8 cellular contexts compared by ENCODE assay signal in genomic region chr10:47699854-47700253, GRCh38.
DNase-seq lines count a peak whose midpoint lies in the region; ATAC-seq, FAIRE-seq and TF ChIP-seq lines count a peak whose summit lies in the region.
"Not testable (repeated sequence)": the region's sequence is repeated elsewhere in the genome, so short reads cannot be mapped to it uniquely, and the experiment has no call there.

No MANE protein-coding gene starts in this region.

- not testable (repeated sequence) for H3K4ac ChIP-seq in IMR-90 (ENCODE audit: low read depth, low read length); mesenchymal stem cell (ENCODE audit: low read depth in 1 of 2, low read length in 2 of 2)

- H4K8ac ChIP-seq in IMR-90 (ENCODE audit: low read depth in 2 of 2, low read length in 2 of 2); mesenchymal stem cell (ENCODE audit: low read length): not testable (repeated sequence)

- ATAC-seq in IMR-90 (ENCODE audit: low read depth), result peak; percentile 59
- not testable (repeated sequence) for ATAC-seq in RWPE2 (ENCODE audit: low read depth)

- H3K4me3 ChIP-seq in A673 (ENCODE audit: low read depth, low read length, poor library complexity, severe bottlenecking); IMR-90 (ENCODE audit: insufficient read depth, low read depth, low read length); RWPE2 (ENCODE audit: severe bottlenecking); bronchial epithelial cell (ENCODE audit: low read depth, low read length); fibroblast of the aortic adventitia (ENCODE audit: low read depth, low read length); mesenchymal stem cell (ENCODE audit: insufficient read depth in 1 of 2, low read depth in 1 of 2, low read length in 2 of 2): not testable (repeated sequence)

- FAIRE-seq in bronchial epithelial cell (lab: Jason Lieb, UNC), result not testable (repeated sequence)

- CTCF ChIA-PET in A673 (lab: Charles Lee); IMR-90 (lab: Yijun Ruan, JAX): not testable (repeated sequence)

- H2BK12ac ChIP-seq in mesenchymal stem cell (ENCODE audit: low read length in 2 of 2), result not testable (repeated sequence)

- not testable (repeated sequence) for H2AK5ac ChIP-seq in IMR-90 (ENCODE audit: low read depth, low read length); mesenchymal stem cell (ENCODE audit: low read length, severe bottlenecking)

- intact Hi-C loops in A673 (cut with micrococcal nuclease; ENCODE audit: unreplicated experiment); IMR-90 (cut with micrococcal nuclease): not testable (repeated sequence)

- not testable (repeated sequence) for BruUV-seq in A673 (replicated peaks; lab: Mats Ljungman, UMichigan); IMR-90 (replicated peaks; lab: Mats Ljungman, UMichigan)

- H3K14ac ChIP-seq in IMR-90 (replicated peaks; ENCODE audit: low read depth, low read length); mesenchymal stem cell (ENCODE audit: low read length in 2 of 2): not testable (repeated sequence)

- not testable (repeated sequence) for H2AK9ac ChIP-seq in IMR-90 (replicated peaks; ENCODE audit: low read depth, low read length, poor library complexity)

- not testable (repeated sequence) for H3K36me3 ChIP-seq in A673 (ENCODE audit: insufficient read depth, low read length, poor library complexity, severe bottlenecking); IMR-90 (ENCODE audit: control insufficient read depth, insufficient read depth, low read length); RWPE2 (ENCODE audit: low read depth); bronchial epithelial cell (ENCODE audit: control insufficient read depth, insufficient read depth, low read length); mesenchymal stem cell (ENCODE audit: control insufficient read depth in 1 of 2, insufficient read depth in 2 of 2, low read depth in 1 of 2, low read length in 2 of 2)

- H4K91ac ChIP-seq in IMR-90 (ENCODE audit: insufficient read depth, low read depth, low read length); mesenchymal stem cell (ENCODE audit: low read length): not testable (repeated sequence)

- in situ Hi-C loops in IMR-90 (cut with MboI; ENCODE audit: low sequenced_read_pairs), result not testable (repeated sequence)

- not testable (repeated sequence) for H3K9ac ChIP-seq in IMR-90 (ENCODE audit: low read depth, low read length); mesenchymal stem cell (ENCODE audit: low read length)

- not testable (repeated sequence) for H3K79me1 ChIP-seq in IMR-90 (ENCODE audit: low read depth in 1 of 2, low read length in 2 of 2); mesenchymal stem cell (replicated peaks; ENCODE audit: low read length, poor library complexity, severe bottlenecking)

- H3K4me2 ChIP-seq in IMR-90 (ENCODE audit: low read depth, low read length); mesenchymal stem cell (ENCODE audit: low read length, poor library complexity, severe bottlenecking): not testable (repeated sequence)

- peak; percentile 6 for DNase-seq in A673 (ENCODE audit: low spot score)
- DNase-seq in EL, result peak; percentile 43
- DNase-seq in IMR-90, result peak; percentile 52
- not testable (repeated sequence) for DNase-seq in RWPE2 (ENCODE audit: low spot score); epithelial cell of prostate (ENCODE audit: low read depth, low spot score)
- peak; percentile 46 for DNase-seq in bronchial epithelial cell (ENCODE audit: low read depth)
- peak; percentile 19 for DNase-seq in fibroblast of the aortic adventitia (ENCODE audit: low read depth)
- peak; percentile 18 for DNase-seq in mesenchymal stem cell

- not testable (repeated sequence) for H2AFZ ChIP-seq in IMR-90 (replicated peaks; ENCODE audit: low read length, poor library complexity); mesenchymal stem cell (ENCODE audit: low read depth, low read length)

- TF ChIP-seq CTCF in A673 (conservative IDR thresholded peaks at IDR 0.05; ENCODE audit: low read depth, low read length); IMR-90 (conservative IDR thresholded peaks at IDR 0.05; ENCODE audit: low read depth, low read length); RWPE2 (IDR thresholded peaks at IDR 0.05; ENCODE audit: poor library complexity, severe bottlenecking); bronchial epithelial cell (IDR thresholded peaks at IDR 0.05; ENCODE audit: insufficient read depth, low read length, severe bottlenecking); fibroblast of the aortic adventitia (IDR thresholded peaks at IDR 0.05; ENCODE audit: insufficient read depth, low read length): not testable (repeated sequence)

- H4K20me1 ChIP-seq in IMR-90 (ENCODE audit: insufficient read depth, low read length), result not testable (repeated sequence)

- dilution Hi-C loops in IMR-90 (cut with HindIII; ENCODE audit: low sequenced_read_pairs, unreplicated experiment), result not testable (repeated sequence)

- not testable (repeated sequence) for TF ChIP-seq RAD21 in IMR-90 (IDR thresholded peaks at IDR 0.05; ENCODE audit: low read length)

- not testable (repeated sequence) for H3K27ac ChIP-seq in A673 (ENCODE audit: low read depth, low read length, poor library complexity, severe bottlenecking); IMR-90 (ENCODE audit: insufficient read depth, low read length); mesenchymal stem cell (ENCODE audit: low read length, poor library complexity, severe bottlenecking)
- H3K27ac ChIP-seq in RWPE2 (ENCODE audit: poor library complexity, severe bottlenecking) (peak overlapping the region; percentile 91), epithelial cell of prostate (peak overlapping the region; percentile 48)

- not testable (repeated sequence) for H3K4me1 ChIP-seq in A673 (ENCODE audit: insufficient read depth, low read length, poor library complexity, severe bottlenecking); IMR-90 (ENCODE audit: control insufficient read depth, insufficient read depth, low read length); RWPE2 (ENCODE audit: insufficient read depth, poor library complexity, severe bottlenecking); mesenchymal stem cell (ENCODE audit: control insufficient read depth, insufficient read depth, low read depth, low read length)

- not testable (repeated sequence) for H3K56ac ChIP-seq in IMR-90 (ENCODE audit: extremely low read depth, insufficient read depth, low read length)

- not testable (repeated sequence) for H3K23ac ChIP-seq in IMR-90 (ENCODE audit: low read depth, low read length); mesenchymal stem cell (ENCODE audit: low read length in 2 of 2)

- H3K27me3 ChIP-seq in A673 (replicated peaks; ENCODE audit: insufficient read depth, low read depth, low read length, poor library complexity); IMR-90 (ENCODE audit: control insufficient read depth, insufficient read depth, low read length); RWPE2 (ENCODE audit: insufficient read depth, poor library complexity, severe bottlenecking); bronchial epithelial cell (ENCODE audit: control insufficient read depth, insufficient read depth, low read length); mesenchymal stem cell (ENCODE audit: control insufficient read depth in 1 of 2, insufficient read depth in 1 of 2, low read length in 2 of 2): not testable (repeated sequence)

- not testable (repeated sequence) for H3K18ac ChIP-seq in IMR-90 (ENCODE audit: low read depth, low read length); mesenchymal stem cell (ENCODE audit: low read depth in 1 of 2, low read length in 2 of 2)

- POLR2A ChIA-PET in A673 (lab: Charles Lee; ENCODE audit: low non-redundant PET); IMR-90 (lab: Charles Lee; ENCODE audit: unreplicated experiment): not testable (repeated sequence)

- TF ChIP-seq POLR2A in IMR-90 (IDR thresholded peaks at IDR 0.05; ENCODE audit: low read depth, low read length), result not testable (repeated sequence)

- not testable (repeated sequence) for H2BK20ac ChIP-seq in IMR-90 (ENCODE audit: low read depth, low read length)

- not testable (repeated sequence) for H4K5ac ChIP-seq in IMR-90 (ENCODE audit: low read depth, low read length)

- H2BK15ac ChIP-seq in IMR-90 (ENCODE audit: low read depth, low read length); mesenchymal stem cell (ENCODE audit: low read depth, poor library complexity, severe bottlenecking): not testable (repeated sequence)

- H3K9me3 ChIP-seq in A673 (ENCODE audit: low read depth, low read length, poor library complexity, severe bottlenecking); IMR-90 (ENCODE audit: control insufficient read depth, insufficient read depth, low read length); RWPE2 (ENCODE audit: severe bottlenecking); mesenchymal stem cell (ENCODE audit: control insufficient read depth, low read length): not testable (repeated sequence)

- H2BK5ac ChIP-seq in IMR-90 (ENCODE audit: low read depth, low read length, poor library complexity, severe bottlenecking); mesenchymal stem cell (ENCODE audit: low read depth, low read length, poor library complexity, severe bottlenecking): not testable (repeated sequence)

- H2BK120ac ChIP-seq in IMR-90 (ENCODE audit: low read depth, low read length), result peak overlapping the region; percentile 64; the same call in 1 of the 2 replicates
- not testable (repeated sequence) for H2BK120ac ChIP-seq in mesenchymal stem cell (ENCODE audit: low read depth, low read length)

- H3K9me1 ChIP-seq in IMR-90 (ENCODE audit: insufficient read depth, low read length), result not testable (repeated sequence)
